1 cellular context compared by ENCODE assay signal in genomic region chr14:73058224-73058922, GRCh38.
A peak's percentile ranks its signal among the peaks of the same experiment; 100 is the strongest.
TF ChIP-seq lines count a peak whose summit lies in the region.

RBM25 (plus strand) TSS chr14:73058534; CDS start chr14:73071642, 13,108 bp downstream.

TF ChIP-seq in HEK293, 187 proteins besides CTCF, POLR2A, EP300 and RAD21 (continued from another document and continues in another):
- TF ChIP-seq SP7 (tag by site-specific recombination; IDR thresholded peaks at IDR 0.05) (peak; percentile 69), ZNF37A (tag by site-specific recombination; IDR thresholded peaks at IDR 0.05) (no peak), ZNF138 (tag by site-specific recombination; IDR thresholded peaks at IDR 0.05; ENCODE audit: borderline replicate concordance) (no peak), ZBTB20 (tag by site-specific recombination; IDR thresholded peaks at IDR 0.05) (no peak; the same call in 1 of the 2 replicates), HIC1 (tag by site-specific recombination; IDR thresholded peaks at IDR 0.05) (peak; percentile 38; the same call in 1 of the 2 replicates), ZNF510 (tag by site-specific recombination; IDR thresholded peaks at IDR 0.05; ENCODE audit: insufficient replicate concordance) (no peak), PRDM6 (tag by site-specific recombination; IDR thresholded peaks at IDR 0.05) (no peak), HOXC10 (CRISPR knock-in tag; IDR thresholded peaks at IDR 0.05) (peak; percentile 96), ZNF629 (tag by site-specific recombination; IDR thresholded peaks at IDR 0.05) (peak; percentile 67), RBAK (tag by site-specific recombination; IDR thresholded peaks at IDR 0.05) (no peak), SALL2 (tag by site-specific recombination; IDR thresholded peaks at IDR 0.05; ENCODE audit: borderline replicate concordance) (no peak), ZNF404 (tag by site-specific recombination; IDR thresholded peaks at IDR 0.05) (no peak), ZNF350 (tag by site-specific recombination; IDR thresholded peaks at IDR 0.05) (no peak), ZNF48 (tag by site-specific recombination; IDR thresholded peaks at IDR 0.05) (no peak), PRDM2 (tag by site-specific recombination; IDR thresholded peaks at IDR 0.05; ENCODE audit: borderline replicate concordance) (no peak), ZNF398 (tag by site-specific recombination; IDR thresholded peaks at IDR 0.05) (no peak), ZNF184 (tag by site-specific recombination; IDR thresholded peaks at IDR 0.05) (no peak), ZNF335 (tag by site-specific recombination; conservative IDR thresholded peaks at IDR 0.05) (peak; percentile 47), ZBTB11 (tag by site-specific recombination; conservative IDR thresholded peaks at IDR 0.05; ENCODE audit: low read depth) (peak; percentile 27; the same call in 1 of the 2 replicates), ZFP3 (tag by site-specific recombination; IDR thresholded peaks at IDR 0.05; ENCODE audit: low read depth) (no peak), ZNF692 (tag by site-specific recombination; IDR thresholded peaks at IDR 0.05) (no peak), ZNF501 (tag by site-specific recombination; IDR thresholded peaks at IDR 0.05) (peak; percentile 74), BCL11A (tag by site-specific recombination; IDR thresholded peaks at IDR 0.05; ENCODE audit: low read depth) (no peak), KLF16 (tag by site-specific recombination; IDR thresholded peaks at IDR 0.05) (peak; percentile 68), ZNF580 (tag by site-specific recombination; IDR thresholded peaks at IDR 0.05) (no peak), ZNF548 (tag by site-specific recombination; IDR thresholded peaks at IDR 0.05) (no peak), KLF10 (tag by site-specific recombination; IDR thresholded peaks at IDR 0.05) (no peak), BCL11B (tag by site-specific recombination; IDR thresholded peaks at IDR 0.05; ENCODE audit: low read depth) (no peak), ZNF311 (tag by site-specific recombination; IDR thresholded peaks at IDR 0.05; ENCODE audit: borderline replicate concordance) (no peak), ZNF366 (tag by site-specific recombination; conservative IDR thresholded peaks at IDR 0.05) (no peak), GLIS2 (tag by site-specific recombination; IDR thresholded peaks at IDR 0.05) (peak; percentile 49; the same call in 1 of the 2 replicates), ZNF596 (tag by site-specific recombination; IDR thresholded peaks at IDR 0.05) (no peak), ZBTB6 (tag by site-specific recombination; IDR thresholded peaks at IDR 0.05) (no peak), ZSCAN5A (tag by site-specific recombination; IDR thresholded peaks at IDR 0.05) (no peak), MZF1 (tag by site-specific recombination; IDR thresholded peaks at IDR 0.05; ENCODE audit: borderline replicate concordance) (no peak), ZNF560 (tag by site-specific recombination; IDR thresholded peaks at IDR 0.05; ENCODE audit: borderline replicate concordance) (no peak), ZNF211 (tag by site-specific recombination; IDR thresholded peaks at IDR 0.05; ENCODE audit: low read depth) (no peak), SP3 (tag by site-specific recombination; IDR thresholded peaks at IDR 0.05) (peak; percentile 74), HOXD13 (CRISPR knock-in tag; IDR thresholded peaks at IDR 0.05; ENCODE audit: borderline replicate concordance) (peak; percentile 65; the same call in 1 of the 2 replicates), ZNF521 (tag by site-specific recombination; IDR thresholded peaks at IDR 0.05) (no peak), ZNF324 (tag by site-specific recombination; IDR thresholded peaks at IDR 0.05) (peak; percentile 49; the same call in 1 of the 2 replicates), ZNF660 (tag by site-specific recombination; IDR thresholded peaks at IDR 0.05) (0 out of 2 replicates have a peak, but pooled peaks have one; percentile 72), ZNF76 (tag by site-specific recombination; IDR thresholded peaks at IDR 0.05; ENCODE audit: borderline replicate concordance, low read depth) (peak; percentile 94)
